In the genomic region with DNA sequence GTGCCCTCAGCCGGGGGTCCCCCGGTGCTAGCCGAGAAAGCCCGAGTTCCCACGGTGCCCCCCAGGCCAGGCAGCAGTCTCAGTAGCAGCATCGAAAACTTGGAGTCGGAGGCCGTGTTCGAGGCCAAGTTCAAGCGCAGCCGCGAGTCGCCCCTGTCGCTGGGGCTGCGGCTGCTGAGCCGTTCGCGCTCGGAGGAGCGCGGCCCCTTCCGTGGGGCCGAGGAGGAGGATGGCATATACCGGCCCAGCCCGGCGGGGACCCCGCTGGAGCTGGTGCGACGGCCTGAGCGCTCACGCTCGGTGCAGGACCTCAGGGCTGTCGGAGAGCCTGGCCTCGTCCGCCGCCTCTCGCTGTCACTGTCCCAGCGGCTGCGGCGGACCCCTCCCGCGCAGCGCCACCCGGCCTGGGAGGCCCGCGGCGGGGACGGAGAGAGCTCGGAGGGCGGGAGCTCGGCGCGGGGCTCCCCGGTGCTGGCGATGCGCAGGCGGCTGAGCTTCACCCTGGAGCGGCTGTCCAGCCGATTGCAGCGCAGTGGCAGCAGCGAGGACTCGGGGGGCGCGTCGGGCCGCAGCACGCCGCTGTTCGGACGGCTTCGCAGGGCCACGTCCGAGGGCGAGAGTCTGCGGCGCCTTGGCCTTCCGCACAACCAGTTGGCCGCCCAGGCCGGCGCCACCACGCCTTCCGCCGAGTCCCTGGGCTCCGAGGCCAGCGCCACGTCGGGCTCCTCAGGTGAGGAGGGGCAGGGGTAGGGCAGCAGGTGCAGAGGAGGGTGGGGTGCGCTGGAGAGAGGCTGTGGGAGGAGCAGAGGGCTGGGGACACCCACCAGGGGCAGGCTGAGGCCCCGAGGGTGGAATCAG, we compare ENCODE assay signal across 11 cellular contexts. TPM values are rescaled to one million over a fixed set of nuclear protein-coding genes. Genes with fewer than 3 reads are reported as not detected.
DNase-seq lines count a peak whose midpoint lies in the region; ATAC-seq and TF ChIP-seq lines count a peak whose summit lies in the region.
"Had no signal": no experiment of that assay in that cellular context is flagged by ENCODE, and none has a peak within 500 bp of the region (broad histone marks: within the 10 kb centered on the region; RNA-seq: fewer than 3 reads in every experiment).

No MANE protein-coding gene starts in this region.

- no peaks in the 10 kb centered on the region for H3K9me3 Mint-ChIP-seq in IgD-negative memory B cell
- no peaks in the 10 kb centered on the region for H3K9me3 Mint-ChIP-seq in activated naive CD8-positive, alpha-beta T cell treated with anti-CD3 and anti-CD28 coated beads, Interleukin-2, amount 50 U/mL, for 24 hours

- H3K27me3 ChIP-seq in smooth muscle cell (ENCODE audit: low read depth), result peaks cover 33% of the 10 kb centered on the region

- H3K9ac ChIP-seq in smooth muscle cell (ENCODE audit: low read depth), result no peak overlapping the region

- DNase-seq in activated naive CD8-positive, alpha-beta T cell treated with anti-CD3 and anti-CD28 coated beads, Interleukin-2, amount 50 U/mL, for 24 hours, result no peak
- peak; percentile 68 for DNase-seq in iPS-NIHi11 (ENCODE audit: low spot score)
- DNase-seq in smooth muscle cell (lab: John Stamatoyannopoulos, UW; ENCODE audit: unreplicated experiment), result no peak
- DNase-seq in T-helper 9 cell, result no peak
- DNase-seq in activated effector memory CD4-positive, alpha-beta T cell treated with Interleukin-2 at 50 U/mL for 16 hours, result no peak
- DNase-seq in globus pallidus (ENCODE audit: low spot score), result no peak
- DNase-seq: activated CD8-positive, alpha-beta memory T cell treated with anti-CD3 and anti-CD28 coated beads, Interleukin-2, amount 10 ng/mL, durations not matched to agents 7 days and 5 days had no signal

- H3K27ac Mint-ChIP-seq in IgD-negative memory B cell, result no peak overlapping the region
- no peak overlapping the region for H3K27ac Mint-ChIP-seq in activated naive CD8-positive, alpha-beta T cell treated with anti-CD3 and anti-CD28 coated beads, Interleukin-2, amount 50 U/mL, for 24 hours
- H3K27ac Mint-ChIP-seq: activated CD8-positive, alpha-beta memory T cell treated with anti-CD3 and anti-CD28 coated beads, Interleukin-2, amount 10 ng/mL, durations not matched to agents 7 days and 5 days had no signal

- H3F3A ChIP-seq in smooth muscle cell (ENCODE audit: low read depth), result no peaks in the 10 kb centered on the region

- H3K4me3 ChIP-seq in smooth muscle cell, result peak overlapping the region; percentile 45

- TF ChIP-seq CTCF in smooth muscle cell (IDR thresholded peaks at IDR 0.05; ENCODE audit: borderline replicate concordance, insufficient read depth, poor library complexity, severe bottlenecking), result no peak

- no peaks in the 10 kb centered on the region for H3K9me3 ChIP-seq in smooth muscle cell (replicated peaks; ENCODE audit: low read depth)

- peaks cover 53% of the 10 kb centered on the region for H3K27me3 Mint-ChIP-seq in IgD-negative memory B cell
- H3K27me3 Mint-ChIP-seq in activated naive CD8-positive, alpha-beta T cell treated with anti-CD3 and anti-CD28 coated beads, Interleukin-2, amount 50 U/mL, for 24 hours, result peaks cover 37% of the 10 kb centered on the region

- H3K27ac ChIP-seq in smooth muscle cell (ENCODE audit: low read depth), result no peak overlapping the region
- H3K27ac ChIP-seq: epithelial cell of prostate had no signal

- ATAC-seq in activated naive CD8-positive, alpha-beta T cell treated with anti-CD3 and anti-CD28 coated beads, Interleukin-2, amount 50 U/mL, for 24 hours, result peak; percentile 38
- ATAC-seq in GM18858 (IDR thresholded peaks at IDR 0.05; ENCODE audit: unreplicated experiment), result no peak
- ATAC-seq: Panc1 had no signal

- 5% methylated on average over 83 of the region's 89 CpGs for WGBS in smooth muscle cell (ENCODE audit: low lambda C conversion rate)

- H2AFZ ChIP-seq in smooth muscle cell (ENCODE audit: low read depth), result no peak overlapping the region

- H3K4me1 Mint-ChIP-seq in IgD-negative memory B cell, result no peaks in the 10 kb centered on the region
- H3K4me1 Mint-ChIP-seq in activated naive CD8-positive, alpha-beta T cell treated with anti-CD3 and anti-CD28 coated beads, Interleukin-2, amount 50 U/mL, for 24 hours, result peaks cover 5% of the 10 kb centered on the region
- H3K4me1 Mint-ChIP-seq: activated CD8-positive, alpha-beta memory T cell treated with anti-CD3 and anti-CD28 coated beads, Interleukin-2, amount 10 ng/mL, durations not matched to agents 7 days and 5 days had no signal

- no peaks in the 10 kb centered on the region for H4K20me1 ChIP-seq in smooth muscle cell (ENCODE audit: low read depth)

- peaks cover 25% of the 10 kb centered on the region for H3K4me1 ChIP-seq in smooth muscle cell (ENCODE audit: low read depth)

- peak overlapping the region; percentile 99 for H3K4me2 ChIP-seq in smooth muscle cell

- no peaks in the 10 kb centered on the region for H3K36me3 ChIP-seq in smooth muscle cell (ENCODE audit: low read depth)

- H3K36me3 Mint-ChIP-seq in IgD-negative memory B cell, result no peaks in the 10 kb centered on the region
- H3K36me3 Mint-ChIP-seq in activated naive CD8-positive, alpha-beta T cell treated with anti-CD3 and anti-CD28 coated beads, Interleukin-2, amount 50 U/mL, for 24 hours (ENCODE audit: low read depth), result no peaks in the 10 kb centered on the region
- H3K36me3 Mint-ChIP-seq: activated CD8-positive, alpha-beta memory T cell treated with anti-CD3 and anti-CD28 coated beads, Interleukin-2, amount 10 ng/mL, durations not matched to agents 7 days and 5 days had no signal

- H3K79me2 ChIP-seq in smooth muscle cell (ENCODE audit: low read depth), result no peaks in the 10 kb centered on the region

- peak overlapping the region in 3 of 4 donors; percentile 37 to 78 (median 68) for H3K4me3 Mint-ChIP-seq in IgD-negative memory B cell
- no peak overlapping the region for H3K4me3 Mint-ChIP-seq in activated naive CD8-positive, alpha-beta T cell treated with anti-CD3 and anti-CD28 coated beads, Interleukin-2, amount 50 U/mL, for 24 hours
- H3K4me3 Mint-ChIP-seq: activated CD8-positive, alpha-beta memory T cell treated with anti-CD3 and anti-CD28 coated beads, Interleukin-2, amount 10 ng/mL, durations not matched to agents 7 days and 5 days had no signal

RNA-seq across cellular contexts. Expression of gene GMPPA, which starts 14.1 kb away (rescaled TPM):
- polyA plus RNA-seq in IgD-negative memory B cell (24.4 TPM), smooth muscle cell (77.8 and 81.7 TPM in 2 replicates)
- total RNA-seq in smooth muscle cell, result 52.2 and 59.3 TPM in 2 replicates

RNA-seq across cellular contexts. Expression of gene ASIC4, which starts 29.7 kb away (rescaled TPM):
- polyA plus RNA-seq in IgD-negative memory B cell (not detected), smooth muscle cell (0.32 and 1.7 TPM in 2 replicates)
- 0.49 TPM in 1 of 2 replicates, not detected in the other for total RNA-seq in smooth muscle cell

RNA-seq across cellular contexts. Expression of gene SPEG, which starts 49.9 kb away (rescaled TPM):
- polyA plus RNA-seq in IgD-negative memory B cell, result not detected
- 14.9 and 38.8 TPM in 2 replicates for total RNA-seq in smooth muscle cell
- polyA plus RNA-seq in smooth muscle cell, result 37.8 and 40.5 TPM in 2 replicates

RNA-seq across cellular contexts. Expression of gene CHPF, which starts 59.0 kb away (rescaled TPM):
- polyA plus RNA-seq in IgD-negative memory B cell, result 3.9 TPM
- 141 and 156 TPM in 2 replicates for total RNA-seq in smooth muscle cell
- polyA plus RNA-seq in smooth muscle cell, result 319 and 344 TPM in 2 replicates

RNA-seq across cellular contexts. Expression of gene TMEM198, which starts 59.3 kb away (rescaled TPM):
- polyA plus RNA-seq in IgD-negative memory B cell (0.28 TPM), smooth muscle cell (3.3 and 8.5 TPM in 2 replicates)
- total RNA-seq in smooth muscle cell, result 3.3 and 6.9 TPM in 2 replicates

Comparison
In these comparisons a context has a peak if more than half of its experiments do, and no peak if none do; other contexts are left out.
1. RNA of gene SPEG, which starts 49.9 kb away (polyA plus RNA-seq): 37.8 to 40.5 TPM in smooth muscle cell; not detected in IgD-negative memory B cell (single experiment); every median in the first group is over 10 times any median in the second.